9 cellular contexts compared by ENCODE assay signal in the genomic region with DNA sequence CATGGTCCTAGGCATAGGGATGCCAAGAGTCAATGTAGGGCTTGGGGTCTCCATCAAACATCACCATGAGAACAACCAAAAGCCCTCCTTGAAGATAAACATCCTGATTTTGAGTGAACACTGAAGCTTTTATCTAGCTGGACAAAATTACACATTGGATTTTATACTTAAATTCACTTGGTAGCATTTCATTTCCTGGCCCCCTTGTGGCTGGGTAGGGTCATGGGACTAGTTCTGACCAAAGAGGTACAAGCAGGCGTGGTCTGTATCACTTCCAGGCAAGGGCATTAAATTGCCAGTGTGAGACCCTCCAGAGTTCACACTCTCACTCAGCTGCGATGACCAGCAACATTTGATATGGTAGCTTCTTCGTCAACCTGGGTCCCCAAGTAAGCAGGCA.
DNase-seq lines count a peak whose midpoint lies in the region; ATAC-seq, FAIRE-seq and TF ChIP-seq lines count a peak whose summit lies in the region.
"Had no signal": no experiment of that assay in that cellular context is flagged by ENCODE, and none has a peak within 500 bp of the region (broad histone marks: within the 10 kb centered on the region; RNA-seq: fewer than 3 reads in every experiment).

No MANE protein-coding gene starts in this region.

- DNase-seq in GM18507 (ENCODE audit: extremely low spot score, insufficient read length, low read depth) (no peak), K562 (ENCODE audit: extremely low read depth in 1 of 4, low spot score in 3 of 4) (peak; percentile 22 to 49 (median 39)), neural progenitor cell (ENCODE audit: low spot score) (peak; percentile 31)
- DNase-seq in activated CD8-positive, alpha-beta memory T cell treated with anti-CD3 and anti-CD28 coated beads, Interleukin-2, amount 50 U/mL, for 48 hours, result no peak
- DNase-seq in activated CD4-positive, alpha-beta T cell treated with anti-CD3 and anti-CD28 coated beads for 48 hours, result no peak

- peaks cover 0 to 8% of the 10 kb centered on the region in 2 experiments; a peak in 1 of 5 replicates for H3K27me3 ChIP-seq in K562 (ENCODE audit: control insufficient read depth in 2 of 2, insufficient read depth in 2 of 2, low read length in 2 of 2)
- no peaks in the 10 kb centered on the region for H3K27me3 ChIP-seq in neural progenitor cell

- no TSS peak for BruUV-seq in K562 (replicated peaks; lab: Mats Ljungman, UMichigan)

- intact Hi-C loops in K562 (cut with micrococcal nuclease), result no loop called here

- H3K79me2 ChIP-seq in K562 (ENCODE audit: control insufficient read depth, insufficient read depth, low read length) (no peaks in the 10 kb centered on the region), neural progenitor cell (ENCODE audit: low read depth) (no peaks in the 10 kb centered on the region)

- in situ Hi-C loops in K562 (cut with MboI), result no loop called here

- H3K4me2 ChIP-seq in K562 (ENCODE audit: insufficient read depth, low read length) (no peak overlapping the region), neural progenitor cell (no peak overlapping the region)

- H4K20me1 ChIP-seq in K562 (replicated peaks; ENCODE audit: control insufficient read depth, insufficient read depth, low read length) (no peaks in the 10 kb centered on the region), neural progenitor cell (ENCODE audit: low read depth) (no peaks in the 10 kb centered on the region)

- H3K9ac ChIP-seq in K562 (ENCODE audit: insufficient read depth in 1 of 2, low read depth in 2 of 2, low read length in 2 of 2) (no peak overlapping the region), neural progenitor cell (no peak overlapping the region)

- no peak overlapping the region for H3K4me3 Mint-ChIP-seq in neural progenitor cell

- CTCF ChIA-PET in K562 (lab: Yijun Ruan, JAX; ENCODE audit: low intra/inter-chr PET ratio), result no interaction called here

- 0% methylated on average over 3 of the region's 3 CpGs for WGBS in K562 (ENCODE audit: insufficient coverage, low coverage, missing lambda C conversion rate)

- no peaks in the 10 kb centered on the region for H3K36me3 ChIP-seq in K562 (ENCODE audit: control insufficient read depth, insufficient read depth, low read length)
- H3K36me3 ChIP-seq in neural progenitor cell, result no peaks in the 10 kb centered on the region

- H3K9me1 ChIP-seq in K562 (ENCODE audit: control insufficient read depth, insufficient read depth, low read length), result no peaks in the 10 kb centered on the region

- H2AFZ ChIP-seq in K562 (ENCODE audit: low read depth, low read length), result no peak overlapping the region
- peak overlapping the region; percentile 5 for H2AFZ ChIP-seq in neural progenitor cell (replicated peaks)

- H3K4me1 Mint-ChIP-seq in neural progenitor cell, result no peaks in the 10 kb centered on the region

- H3K36me3 Mint-ChIP-seq in neural progenitor cell, result no peaks in the 10 kb centered on the region

- no peaks in the 10 kb centered on the region for H3F3A ChIP-seq in neural progenitor cell (ENCODE audit: low read depth)

- no peak for TF ChIP-seq POLR2A in K562 (conservative IDR thresholded peaks at IDR 0.05)

- H3K4me1 ChIP-seq in K562 (replicated peaks in 1 of 2; ENCODE audit: control insufficient read depth in 2 of 2, insufficient read depth in 2 of 2, low read length in 2 of 2), result no peaks in the 10 kb centered on the region
- H3K4me1 ChIP-seq in neural progenitor cell, result no peaks in the 10 kb centered on the region

- H3K9me3 Mint-ChIP-seq in neural progenitor cell, result peaks cover 4% of the 10 kb centered on the region

- peak in 1 of 2 experiments; percentile 18; a peak in 1 of 4 replicates for TF ChIP-seq RAD21 in K562 (CRISPR knock-in tag; conservative IDR thresholded peaks at IDR 0.05 in 1 of 2, IDR thresholded peaks at IDR 0.05 in 1 of 2)

- H3K27ac Mint-ChIP-seq in neural progenitor cell, result no peak overlapping the region

- no peak for TF ChIP-seq EP300 in K562 (IDR thresholded peaks at IDR 0.05; ENCODE audit: low read length)

- peaks cover 4% of the 10 kb centered on the region for H3K27me3 Mint-ChIP-seq in neural progenitor cell (ENCODE audit: insufficient read depth, low read depth)

- TF ChIP-seq CTCF in K562 (IDR thresholded peaks at IDR 0.05 in 2 of 3, conservative IDR thresholded peaks at IDR 0.05 in 1 of 3; ENCODE audit: insufficient read depth in 2 of 3, low read depth in 1 of 3, low read length in 3 of 3), result peak; percentile 26 to 47 (median 40); a peak in 5 of 6 replicates
- TF ChIP-seq CTCF in neural progenitor cell (IDR thresholded peaks at IDR 0.05), result peak; percentile 63

- no peak overlapping the region for H3K4me3 ChIP-seq in K562
- H3K4me3 ChIP-seq in neural progenitor cell, result no peak overlapping the region

- no peaks in the 10 kb centered on the region for H3K9me3 ChIP-seq in K562 (replicated peaks; ENCODE audit: control insufficient read depth, insufficient read depth, low read depth, low read length)
- no peaks in the 10 kb centered on the region for H3K9me3 ChIP-seq in neural progenitor cell (ENCODE audit: low read depth)

- ATAC-seq in HG03520 (IDR thresholded peaks at IDR 0.05; ENCODE audit: unreplicated experiment), result peak; percentile 56
- ATAC-seq in K562, result peak; percentile 78
- no peak for ATAC-seq in HG03469 (IDR thresholded peaks at IDR 0.05; ENCODE audit: unreplicated experiment)
- ATAC-seq in GM21619 (IDR thresholded peaks at IDR 0.05; ENCODE audit: unreplicated experiment), result no peak

- H3K27ac ChIP-seq in K562 (ENCODE audit: extremely low read depth, low read depth, low read length) (no peak overlapping the region), neural progenitor cell (no peak overlapping the region)

- FAIRE-seq in GM18507 (lab: Jason Lieb, UNC) (peak; percentile 36), K562 (lab: Jason Lieb, UNC) (peak; percentile 44)
- FAIRE-seq: HTR-8/SVneo had no signal

- POLR2A ChIA-PET in K562 (lab: Yijun Ruan, JAX), result no interaction called here

TF ChIP-seq in K562, 482 proteins besides CTCF, POLR2A, EP300 and RAD21:
- TF ChIP-seq RFX7 (CRISPR knock-in tag; IDR thresholded peaks at IDR 0.05) (no peak), SMC3 (conservative IDR thresholded peaks at IDR 0.05; ENCODE audit: insufficient read depth, low read depth, low read length) (0 out of 2 replicates have a peak, but pooled peaks have one; percentile 24)
- TF ChIP-seq, protein P1, sequence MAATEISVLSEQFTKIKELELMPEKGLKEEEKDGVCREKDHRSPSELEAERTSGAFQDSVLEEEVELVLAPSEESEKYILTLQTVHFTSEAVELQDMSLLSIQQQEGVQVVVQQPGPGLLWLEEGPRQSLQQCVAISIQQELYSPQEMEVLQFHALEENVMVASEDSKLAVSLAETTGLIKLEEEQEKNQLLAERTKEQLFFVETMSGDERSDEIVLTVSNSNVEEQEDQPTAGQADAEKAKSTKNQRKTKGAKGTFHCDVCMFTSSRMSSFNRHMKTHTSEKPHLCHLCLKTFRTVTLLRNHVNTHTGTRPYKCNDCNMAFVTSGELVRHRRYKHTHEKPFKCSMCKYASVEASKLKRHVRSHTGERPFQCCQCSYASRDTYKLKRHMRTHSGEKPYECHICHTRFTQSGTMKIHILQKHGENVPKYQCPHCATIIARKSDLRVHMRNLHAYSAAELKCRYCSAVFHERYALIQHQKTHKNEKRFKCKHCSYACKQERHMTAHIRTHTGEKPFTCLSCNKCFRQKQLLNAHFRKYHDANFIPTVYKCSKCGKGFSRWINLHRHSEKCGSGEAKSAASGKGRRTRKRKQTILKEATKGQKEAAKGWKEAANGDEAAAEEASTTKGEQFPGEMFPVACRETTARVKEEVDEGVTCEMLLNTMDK (IDR thresholded peaks at IDR 0.05; ENCODE audit: borderline replicate concordance, insufficient read depth, low read depth, low read length, poor library complexity, severe bottlenecking), result peak; percentile 91

Comparison
In these comparisons a context has a peak if more than half of its experiments do, and no peak if none do; other contexts are left out.
1. DNase-seq: peak in K562 (4 of 4) and neural progenitor cell (single experiment); none in GM18507 (single experiment), activated CD8-positive, alpha-beta memory T cell treated with anti-CD3 and anti-CD28 coated beads, Interleukin-2, amount 50 U/mL, for 48 hours (single experiment) and activated CD4-positive, alpha-beta T cell treated with anti-CD3 and anti-CD28 coated beads for 48 hours (single experiment).
2. ATAC-seq: peak in HG03520 (single experiment) and K562 (single experiment); none in HG03469 (single experiment) and GM21619 (single experiment).